In genomic region chr18:3624546-3624817, GRCh38 we compare ENCODE assay signal across 9 cellular contexts.
A peak's percentile ranks its signal among the peaks of the same experiment; 100 is the strongest.
DNase-seq lines count a peak whose midpoint lies in the region; ATAC-seq, FAIRE-seq and TF ChIP-seq lines count a peak whose summit lies in the region.
"Had no signal": no experiment of that assay in that cellular context is flagged by ENCODE, and none has a peak within 500 bp of the region (broad histone marks: within the 10 kb centered on the region; RNA-seq: fewer than 3 reads in every experiment).

No MANE protein-coding gene starts in this region.

- H3K36me3 ChIP-seq in right atrium auricular region, result no peaks in the 10 kb centered on the region
- H3K36me3 ChIP-seq in bronchial epithelial cell (ENCODE audit: control insufficient read depth, insufficient read depth, low read length), result no peaks in the 10 kb centered on the region
- peaks cover 0 to 8% of the 10 kb centered on the region in 2 donors for H3K36me3 ChIP-seq in muscle layer of duodenum (ENCODE audit: control insufficient read depth in 1 of 2, insufficient read depth in 2 of 2, low read length in 2 of 2)
- H3K36me3 ChIP-seq in uterus, result no peaks in the 10 kb centered on the region

- no peak for DNase-seq in right atrium auricular region (ENCODE audit: low spot score)
- DNase-seq in left ventricle myocardium superior, result no peak
- no peak for DNase-seq in bronchial epithelial cell (ENCODE audit: low read depth)
- no peak for DNase-seq in uterus
- no peak for DNase-seq in stimulated activated CD4-positive, alpha-beta T cell treated with anti-CD3 and anti-CD28 coated beads, Interleukin-2, amount 100 ng/mL, for 48 hours
- DNase-seq in NCI-H2081 treated with DMSO at 0.1 percent for 48 hours (lab: John Stamatoyannopoulos, UW), result no peak
- DNase-seq: DMS79 treated with DMSO at 0.1 percent for 48 hours had no signal

- TF ChIP-seq CTCF in right atrium auricular region (IDR thresholded peaks at IDR 0.05), result no peak
- TF ChIP-seq CTCF in bronchial epithelial cell (IDR thresholded peaks at IDR 0.05; ENCODE audit: insufficient read depth, low read length, severe bottlenecking), result no peak
- peak in 1 of 4 experiments; percentile 7 for TF ChIP-seq CTCF in uterus (IDR thresholded peaks at IDR 0.05)

- ATAC-seq in left ventricle myocardium superior, result no peak
- ATAC-seq in activated CD4-positive, CD25-positive, alpha-beta regulatory T cell treated with anti-CD3 and anti-CD28 coated beads, Interleukin-2, amount 50 U/mL, for 24 hours, result no peak

- H3K4me3 ChIP-seq in right atrium auricular region (peak overlapping the region in 1 of 2 donors; percentile 9), bronchial epithelial cell (ENCODE audit: low read depth, low read length) (peak overlapping the region; percentile 9), muscle layer of duodenum (ENCODE audit: low read depth in 1 of 2, low read length in 2 of 2) (no peak overlapping the region), uterus (no peak overlapping the region)

- peaks cover 0 to 29% of the 10 kb centered on the region in 2 donors for H3K4me1 ChIP-seq in right atrium auricular region
- H3K4me1 ChIP-seq in muscle layer of duodenum (ENCODE audit: control insufficient read depth in 1 of 2, insufficient read depth in 2 of 2, low read length in 2 of 2), result peaks cover 5 to 6% of the 10 kb centered on the region in 2 donors
- peaks cover 0 to 12% of the 10 kb centered on the region in 2 donors for H3K4me1 ChIP-seq in uterus

- peak overlapping the region; percentile 80 to 93 for H3K27ac ChIP-seq in right atrium auricular region
- peak overlapping the region; percentile 74 for H3K27ac ChIP-seq in muscle layer of duodenum (ENCODE audit: low read length)
- H3K27ac ChIP-seq in uterus, result peak overlapping the region; percentile 75 to 78

- H3K9me3 ChIP-seq in right atrium auricular region, result no peaks in the 10 kb centered on the region
- no peaks in the 10 kb centered on the region for H3K9me3 ChIP-seq in muscle layer of duodenum (ENCODE audit: control insufficient read depth in 1 of 2, low read length in 2 of 2)
- no peaks in the 10 kb centered on the region for H3K9me3 ChIP-seq in uterus

- H3K27me3 ChIP-seq in right atrium auricular region (no peaks in the 10 kb centered on the region), bronchial epithelial cell (ENCODE audit: control insufficient read depth, insufficient read depth, low read length) (no peaks in the 10 kb centered on the region), muscle layer of duodenum (ENCODE audit: low read depth, low read length) (no peaks in the 10 kb centered on the region), uterus (no peaks in the 10 kb centered on the region)

- intact Hi-C loops in left ventricle myocardium superior (cut with micrococcal nuclease) (no loop called here), uterus (cut with DNase I; ENCODE audit: low total_unique reads) (no loop called here)

- no peak for TF ChIP-seq POLR2A in uterus (IDR thresholded peaks at IDR 0.05)

- FAIRE-seq in bronchial epithelial cell (lab: Jason Lieb, UNC), result no peak
